In the genomic region with DNA sequence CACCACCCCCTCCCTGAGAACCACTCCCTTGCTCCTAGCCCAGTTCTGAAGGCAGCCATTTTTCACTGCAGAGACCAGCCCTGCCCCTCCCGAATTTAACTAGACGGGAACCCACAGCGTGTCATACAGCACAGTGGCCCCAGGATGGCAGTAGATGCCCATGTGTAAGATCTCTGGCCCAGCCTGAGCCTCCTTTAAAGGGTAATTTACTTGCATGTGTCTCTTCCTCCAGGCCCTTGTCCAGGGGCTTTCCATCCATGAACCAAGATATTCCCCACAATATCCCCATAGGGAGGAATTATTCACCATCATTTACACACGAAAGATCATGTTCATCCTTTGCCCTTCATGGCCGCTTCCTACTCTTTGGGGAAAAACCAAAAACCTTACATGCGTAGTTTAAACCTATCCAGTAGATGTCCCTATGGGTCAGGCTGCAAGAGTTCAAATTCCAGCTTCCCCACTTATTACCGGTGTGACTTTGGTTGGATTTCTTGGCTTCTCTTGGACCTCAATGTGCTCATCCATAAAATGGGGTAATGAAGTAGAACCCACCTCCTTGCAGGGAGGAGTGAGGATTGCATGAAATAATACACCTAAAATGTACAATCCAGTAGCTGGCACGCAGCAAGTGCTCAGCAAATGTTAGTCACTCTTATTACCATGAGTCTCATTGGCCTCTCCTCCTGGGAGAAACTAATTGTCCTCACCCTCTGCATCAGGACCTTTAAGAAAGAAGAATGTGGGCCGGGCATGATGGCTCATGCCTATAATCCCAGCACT, we compare ENCODE assay signal across 9 cellular contexts. TPM values are rescaled to one million over a fixed set of nuclear protein-coding genes. Genes with fewer than 3 reads are reported as not detected.
DNase-seq lines count a peak whose midpoint lies in the region; ATAC-seq and TF ChIP-seq lines count a peak whose summit lies in the region.
"Had no signal": no experiment of that assay in that cellular context is flagged by ENCODE, and none has a peak within 500 bp of the region (broad histone marks: within the 10 kb centered on the region; RNA-seq: fewer than 3 reads in every experiment).

No MANE protein-coding gene starts in this region.

- H2AFZ ChIP-seq in PC-9 (peak overlapping the region; percentile 76; the same call in 1 of the 2 replicates), osteoblast (ENCODE audit: low read length) (peak overlapping the region; percentile 69)

- no peaks in the 10 kb centered on the region for H3K9me2 ChIP-seq in PC-9 (ENCODE audit: insufficient read depth)

- H3K4me2 ChIP-seq in PC-9 (peak overlapping the region; percentile 69), osteoblast (ENCODE audit: insufficient read depth, low read length) (peak overlapping the region; percentile 61)

- no peaks in the 10 kb centered on the region for H3K36me3 Mint-ChIP-seq in activated T-helper 17 cell treated with anti-CD3 and anti-CD28 coated beads, Interleukin-2, amount 50 U/mL, for 72 hours (ENCODE audit: low read depth)

- TF ChIP-seq EP300 in transverse colon (IDR thresholded peaks at IDR 0.05; ENCODE audit: low read depth), result no peak

- H3K36me3 ChIP-seq in PC-9 (ENCODE audit: low read depth) (no peaks in the 10 kb centered on the region), osteoblast (ENCODE audit: insufficient read depth, low read length) (no peaks in the 10 kb centered on the region), transverse colon (no peaks in the 10 kb centered on the region)
- H3K36me3 ChIP-seq: ovary had no signal

- H3K4me3 ChIP-seq in PC-9, result no peak overlapping the region
- H3K4me3 ChIP-seq in osteoblast (ENCODE audit: insufficient read depth, low read length), result no peak overlapping the region
- no peak overlapping the region for H3K4me3 ChIP-seq in transverse colon
- H3K4me3 ChIP-seq: ovary had no signal

- H3K9me3 Mint-ChIP-seq in activated T-helper 17 cell treated with anti-CD3 and anti-CD28 coated beads, Interleukin-2, amount 50 U/mL, for 72 hours, result no peaks in the 10 kb centered on the region

- BruUV-seq in PC-9 (replicated peaks; lab: Mats Ljungman, UMichigan), result no TSS peak

- in situ Hi-C loops in transverse colon (cut with MboI; ENCODE audit: low pct_ligation_motif_present in 1 of 4, low pct_unique_long_range_greater_than_20kb in 1 of 4, low sequenced_read_pairs in 3 of 4), result loop anchor here in 3 of 4 donors (10.0 to 25.0 kb wide), 2 partner anchors 208 to 211 kb away; no protein-coding TSS in a partner anchor

- intact Hi-C loops in PC-9 (cut with micrococcal nuclease; ENCODE audit: unreplicated experiment), result loop anchor here (1.0 to 5.0 kb wide), 8 partner anchors 42 to 941 kb away; partner anchors contain the start of gene KDM1A
- intact Hi-C loops in transverse colon (cut with DNase I; ENCODE audit: low total_unique reads), result loop anchor here (10.0 kb wide), 1 partner anchor 208 kb away; no protein-coding TSS in a partner anchor

- CTCF ChIA-PET in PC-9 (lab: Charles Lee), result interaction anchor here (0.5 to 0.6 kb wide), 4 partner anchors 71 to 339 kb away, joined by 3 to 4 read pairs (median 4); no protein-coding TSS in a partner anchor

- H3K79me2 ChIP-seq in PC-9 (ENCODE audit: low read depth), result peaks cover 9% of the 10 kb centered on the region; the same call in 1 of the 2 replicates
- H3K79me2 ChIP-seq in osteoblast (ENCODE audit: insufficient read depth, low read length), result no peaks in the 10 kb centered on the region

- POLR2A ChIA-PET in PC-9 (lab: Charles Lee; ENCODE audit: unreplicated experiment), result interaction anchor here (0.6 kb wide), 1 partner anchor 123 kb away, joined by 5 read pairs; no protein-coding TSS in a partner anchor

- WGBS in transverse colon (ENCODE audit: low coverage in 1 of 2), 2 donors, result 13 to 37% methylated on average over 3 to 9 of the region's 9 CpGs

- no peak overlapping the region for H3K27ac Mint-ChIP-seq in activated T-helper 17 cell treated with anti-CD3 and anti-CD28 coated beads, Interleukin-2, amount 50 U/mL, for 72 hours

- H3K4me1 ChIP-seq in PC-9 (replicated peaks; ENCODE audit: insufficient read depth), result peaks cover 49% of the 10 kb centered on the region
- H3K4me1 ChIP-seq in osteoblast (ENCODE audit: insufficient read depth, low read length), result peaks cover 9% of the 10 kb centered on the region
- H3K4me1 ChIP-seq in transverse colon, result peaks cover 0 to 3% (median 0%) of the 10 kb centered on the region in 4 donors

- H3K27me3 ChIP-seq in PC-9 (ENCODE audit: insufficient read depth, low read depth) (no peaks in the 10 kb centered on the region), osteoblast (ENCODE audit: insufficient read depth, low read length) (peaks cover 7% of the 10 kb centered on the region), transverse colon (peaks cover 8% of the 10 kb centered on the region)
- H3K27me3 ChIP-seq: ovary had no signal

- DNase-seq in SIG-M5 treated with dmso at 0.1 percent for 504 hours (lab: John Stamatoyannopoulos, UW; ENCODE audit: unreplicated experiment) (peak; percentile 62), SIG-M5 (lab: John Stamatoyannopoulos, UW) (no peak), PC-9 (peak; percentile 70 to 74), germinal center (ENCODE audit: low spot score) (peak; percentile 71), osteoblast (ENCODE audit: insufficient read length, low spot score, missing footprints) (peak; percentile 92), transverse colon (peak; percentile 63)

- peaks cover 33% of the 10 kb centered on the region for H3K27me3 Mint-ChIP-seq in activated T-helper 17 cell treated with anti-CD3 and anti-CD28 coated beads, Interleukin-2, amount 50 U/mL, for 72 hours

- peak; percentile 69 for TF ChIP-seq CTCF in LNCAP (IDR thresholded peaks at IDR 0.05)
- peak; percentile 91 for TF ChIP-seq CTCF in PC-9 (conservative IDR thresholded peaks at IDR 0.05)
- peak; percentile 97 for TF ChIP-seq CTCF in osteoblast (IDR thresholded peaks at IDR 0.05; ENCODE audit: extremely low read depth, low read depth, low read length)
- peak; percentile 44 to 83 (median 72) for TF ChIP-seq CTCF in transverse colon (IDR thresholded peaks at IDR 0.05)

- peak; percentile 70 for ATAC-seq in activated T-helper 17 cell treated with anti-CD3 and anti-CD28 coated beads, Interleukin-2, amount 50 U/mL, for 72 hours (replicated peaks)

- H3K27ac ChIP-seq in PC-9 (peak overlapping the region; percentile 37; the same call in 1 of the 2 replicates), osteoblast (ENCODE audit: low read depth, low read length) (no peak overlapping the region), transverse colon (no peak overlapping the region)
- H3K27ac ChIP-seq: ovary had no signal

- H3F3A ChIP-seq in PC-9 (ENCODE audit: insufficient read depth, low read depth), result peaks cover 26% of the 10 kb centered on the region; the same call in 1 of the 2 replicates

- H4K20me1 ChIP-seq in PC-9 (ENCODE audit: insufficient read depth), result no peaks in the 10 kb centered on the region
- no peaks in the 10 kb centered on the region for H4K20me1 ChIP-seq in osteoblast (ENCODE audit: insufficient read depth, low read length)

- no peaks in the 10 kb centered on the region for H3K9me3 ChIP-seq in PC-9 (ENCODE audit: insufficient read depth, low read depth)
- no peaks in the 10 kb centered on the region for H3K9me3 ChIP-seq in osteoblast (ENCODE audit: low read depth, low read length)
- H3K9me3 ChIP-seq in transverse colon, result no peaks in the 10 kb centered on the region
- H3K9me3 ChIP-seq: ovary had no signal

- no peak overlapping the region for H3K4me3 Mint-ChIP-seq in activated T-helper 17 cell treated with anti-CD3 and anti-CD28 coated beads, Interleukin-2, amount 50 U/mL, for 72 hours

- TF ChIP-seq POLR2A in transverse colon (IDR thresholded peaks at IDR 0.05), result no peak

- no peaks in the 10 kb centered on the region for H3K4me1 Mint-ChIP-seq in activated T-helper 17 cell treated with anti-CD3 and anti-CD28 coated beads, Interleukin-2, amount 50 U/mL, for 72 hours

RNA-seq across cellular contexts. Expression of gene LACTBL1, which starts 4.0 kb away (rescaled TPM):
- 0.28 and 0.60 TPM in 2 replicates for total RNA-seq in PC-9 (2021)
- not detected for total RNA-seq in activated T-helper 17 cell treated with anti-CD3 and anti-CD28 coated beads, Interleukin-2, amount 50 U/mL, for 72 hours
- total RNA-seq in osteoblast, result under 0.01 TPM in 1 of 2 replicates, not detected in the other
- total RNA-seq in transverse colon, result not detected
- total RNA-seq: ovary had no signal

RNA-seq across cellular contexts. Expression of gene TEX46, which starts 39.0 kb away (rescaled TPM):
- not detected in 2 replicates for total RNA-seq in PC-9 (2021)
- not detected for total RNA-seq in activated T-helper 17 cell treated with anti-CD3 and anti-CD28 coated beads, Interleukin-2, amount 50 U/mL, for 72 hours
- total RNA-seq in osteoblast, result not detected in 2 replicates
- not detected for total RNA-seq in transverse colon
- total RNA-seq: ovary had no signal

RNA-seq across cellular contexts. Expression of gene KDM1A, which starts 42.6 kb away (rescaled TPM):
- total RNA-seq in PC-9 (2021) (185 and 213 TPM in 2 replicates), osteoblast (101 and 103 TPM in 2 replicates), transverse colon (10 to 100 TPM; 18.7 to 41.4 (median 29.3) TPM)
- total RNA-seq in activated T-helper 17 cell treated with anti-CD3 and anti-CD28 coated beads, Interleukin-2, amount 50 U/mL, for 72 hours, result 10 to 100 TPM; 22.5 to 45.3 TPM
